ENCODE assay signal across 25 cellular contexts in the genomic region with DNA sequence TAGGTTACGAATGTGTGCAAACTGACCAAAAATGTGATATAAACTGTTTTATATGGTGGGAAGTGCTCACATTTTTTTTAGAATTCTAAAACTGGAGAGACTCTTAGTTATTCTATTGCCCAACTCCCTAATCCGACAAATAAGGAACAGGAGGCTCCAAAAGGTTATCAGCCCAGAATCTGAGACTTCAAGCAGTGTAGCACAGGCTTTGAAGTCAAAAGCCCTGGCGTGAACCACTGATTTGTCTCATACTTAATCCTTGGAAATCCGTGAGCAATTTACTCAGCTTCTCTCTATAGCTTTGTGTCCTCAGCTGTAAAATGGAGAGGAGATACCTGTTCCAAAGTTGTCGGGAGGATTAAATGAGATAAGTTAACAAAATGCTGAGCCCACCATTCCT.
"Had no signal": no experiment of that assay in that cellular context is flagged by ENCODE, and none has a peak within 500 bp of the region (broad histone marks: within the 10 kb centered on the region; RNA-seq: fewer than 3 reads in every experiment).

No MANE protein-coding gene starts in this region.

- H3K4me1 ChIP-seq: adrenal gland, ascending aorta, gastrocnemius medialis, testis, transverse colon had no signal

- DNase-seq: activated CD4-positive, alpha-beta memory T cell treated with anti-CD3 and anti-CD28 coated beads for 36 hours; activated CD4-positive, alpha-beta T cell treated with anti-CD3 and anti-CD28 coated beads for 48 hours; activated CD8-positive, alpha-beta memory T cell treated with anti-CD3 and anti-CD28 coated beads, Interleukin-2, amount 50 U/mL, for 4 hours; activated effector memory CD4-positive, alpha-beta T cell treated with anti-CD3 and anti-CD28 coated beads, Interleukin-2, amount 50 U/mL, for 16 hours; activated naive CD4-positive, alpha-beta T cell treated with anti-CD3 and anti-CD28 coated beads for 36 hours; activated naive CD8-positive, alpha-beta T cell treated with anti-CD3 and anti-CD28 coated beads for 36 hours; activated T-cell treated with anti-CD3 and anti-CD28 coated beads, Interleukin-2, amount 50 U/mL, for 1 hour; adrenal gland; effector CD4-positive, alpha-beta T cell; gastrocnemius medialis; glutamatergic neuron; posterior cingulate gyrus; right cardiac atrium; stimulated activated CD4-positive, alpha-beta T cell treated with anti-CD3 and anti-CD28 coated beads, Interleukin-12 subunit alpha, Interleukin-12 subunit beta, amount 100 ng/mL, for 4 hours; stimulated activated CD4-positive, alpha-beta T cell treated with anti-CD3 and anti-CD28 coated beads, Interleukin-4, amount 100 ng/mL, for 1 hour; stimulated activated naive CD8-positive, alpha-beta T cell treated with anti-CD3 and anti-CD28 coated beads, Interleukin-15, Interleukin-2, amounts not matched to agents 100 U/mL and 50 U/mL, for 24 hours; T-helper 2 cell; testis; transverse colon had no signal

- ATAC-seq: gastrocnemius medialis; natural killer cell treated with Interleukin-12 subunit alpha and Interleukin-12 subunit beta and Interleukin-15 and Interleukin-18, amount 100 ng/mL, for 72 hours; right cardiac atrium; stimulated activated naive CD8-positive, alpha-beta T cell treated with anti-CD3 and anti-CD28 coated beads, Interleukin-15, Interleukin-2, amounts not matched to agents 100 U/mL and 50 U/mL, for 24 hours had no signal

- H3K27me3 ChIP-seq: adrenal gland, ascending aorta, brain microvascular endothelial cell, gastrocnemius medialis, testis, transverse colon had no signal

- H3K27me3 Mint-ChIP-seq: activated CD4-positive, alpha-beta memory T cell treated with anti-CD3 and anti-CD28 coated beads for 36 hours; activated naive CD8-positive, alpha-beta T cell treated with anti-CD3 and anti-CD28 coated beads for 36 hours; dendritic cell treated with granulocyte-macrophage colony-stimulating factor and Interleukin-4, amounts not matched to agents 40 ng/mL and 50 ng/mL, for 4 days; memory B cell; natural killer cell treated with Interleukin-12 subunit alpha and Interleukin-12 subunit beta and Interleukin-15 and Interleukin-18, amount 100 ng/mL, for 72 hours had no signal

- H3K27ac Mint-ChIP-seq: activated CD4-positive, alpha-beta memory T cell treated with anti-CD3 and anti-CD28 coated beads for 36 hours; activated naive CD4-positive, alpha-beta T cell treated with anti-CD3 and anti-CD28 coated beads for 36 hours; activated naive CD8-positive, alpha-beta T cell treated with anti-CD3 and anti-CD28 coated beads for 36 hours; activated T-helper 1 cell treated with anti-CD3 and anti-CD28 coated beads, Interleukin-12 subunit alpha, Interleukin-12 subunit beta, Interleukin-2, Interleukin-4 antibody, amounts not matched to agents 30 ng/mL and 10 ng/mL and 1 ng/mL, durations not matched to agents 14 hours and 24 hours and 36 hours; dendritic cell treated with granulocyte-macrophage colony-stimulating factor and Interleukin-4, amounts not matched to agents 40 ng/mL and 50 ng/mL, for 4 days; memory B cell; natural killer cell treated with Interleukin-12 subunit alpha and Interleukin-12 subunit beta and Interleukin-15 and Interleukin-18, amount 100 ng/mL, for 72 hours had no signal

- H3K9me3 ChIP-seq: adrenal gland, ascending aorta, gastrocnemius medialis, testis, transverse colon had no signal

- H3K4me1 Mint-ChIP-seq: activated naive CD8-positive, alpha-beta T cell treated with anti-CD3 and anti-CD28 coated beads for 36 hours; memory B cell had no signal

- H3K9me3 Mint-ChIP-seq: activated CD4-positive, alpha-beta memory T cell treated with anti-CD3 and anti-CD28 coated beads for 36 hours; activated naive CD4-positive, alpha-beta T cell treated with anti-CD3 and anti-CD28 coated beads for 36 hours; activated naive CD8-positive, alpha-beta T cell treated with anti-CD3 and anti-CD28 coated beads for 36 hours; activated T-helper 1 cell treated with anti-CD3 and anti-CD28 coated beads, Interleukin-12 subunit alpha, Interleukin-12 subunit beta, Interleukin-2, Interleukin-4 antibody, amounts not matched to agents 30 ng/mL and 10 ng/mL and 1 ng/mL, durations not matched to agents 14 hours and 24 hours and 36 hours; dendritic cell treated with granulocyte-macrophage colony-stimulating factor and Interleukin-4, amounts not matched to agents 40 ng/mL and 50 ng/mL, for 4 days; memory B cell had no signal

- H3K36me3 Mint-ChIP-seq: activated CD4-positive, alpha-beta memory T cell treated with anti-CD3 and anti-CD28 coated beads for 36 hours; activated naive CD8-positive, alpha-beta T cell treated with anti-CD3 and anti-CD28 coated beads for 36 hours; memory B cell; natural killer cell treated with Interleukin-12 subunit alpha and Interleukin-12 subunit beta and Interleukin-15 and Interleukin-18, amount 100 ng/mL, for 72 hours had no signal

- H3K4me3 ChIP-seq: adrenal gland, ascending aorta, gastrocnemius medialis, testis, transverse colon had no signal

- H3K27ac ChIP-seq: adrenal gland, ascending aorta, brain microvascular endothelial cell, gastrocnemius medialis, testis, transverse colon had no signal

- H3K36me3 ChIP-seq: adrenal gland, ascending aorta, brain microvascular endothelial cell, gastrocnemius medialis, transverse colon had no signal

- H3K4me3 Mint-ChIP-seq: activated CD4-positive, alpha-beta memory T cell treated with anti-CD3 and anti-CD28 coated beads for 36 hours; activated naive CD4-positive, alpha-beta T cell treated with anti-CD3 and anti-CD28 coated beads for 36 hours; activated naive CD8-positive, alpha-beta T cell treated with anti-CD3 and anti-CD28 coated beads for 36 hours; activated T-helper 1 cell treated with anti-CD3 and anti-CD28 coated beads, Interleukin-12 subunit alpha, Interleukin-12 subunit beta, Interleukin-2, Interleukin-4 antibody, amounts not matched to agents 30 ng/mL and 10 ng/mL and 1 ng/mL, durations not matched to agents 14 hours and 24 hours and 36 hours; dendritic cell treated with granulocyte-macrophage colony-stimulating factor and Interleukin-4, amounts not matched to agents 40 ng/mL and 50 ng/mL, for 4 days; memory B cell; natural killer cell treated with Interleukin-12 subunit alpha and Interleukin-12 subunit beta and Interleukin-15 and Interleukin-18, amount 100 ng/mL, for 72 hours had no signal
